In the genomic region with DNA sequence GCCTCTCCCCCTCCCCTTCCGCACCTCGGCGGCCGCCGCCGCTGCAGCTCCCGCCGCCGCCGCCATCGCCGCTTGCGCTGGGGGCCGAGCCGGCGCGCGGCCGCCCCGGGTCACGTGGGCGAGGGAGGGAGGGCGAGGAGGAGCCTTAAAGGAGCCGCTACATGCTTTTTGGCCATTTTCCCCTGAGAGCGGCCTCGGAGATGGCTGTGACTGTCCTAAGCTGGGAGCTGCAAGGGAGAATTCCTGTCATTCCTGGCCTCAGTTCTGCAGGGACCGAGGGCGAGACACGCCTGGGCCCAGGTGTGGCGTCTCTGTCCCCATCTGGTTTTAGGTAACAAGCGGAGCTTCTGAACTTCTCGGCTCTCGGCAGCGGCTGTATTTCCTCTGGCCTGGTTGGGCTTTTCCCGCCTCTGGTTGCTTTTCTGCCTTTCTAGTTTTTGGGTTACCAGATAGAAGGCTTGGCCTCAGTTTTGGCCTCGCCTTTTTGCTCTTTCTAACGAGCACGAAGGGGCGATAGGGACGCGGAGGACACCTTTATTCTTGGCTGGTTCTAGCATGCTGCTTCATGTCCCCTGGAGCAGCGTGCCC, we compare ENCODE assay signal across 1 cellular context.
TF ChIP-seq lines count a peak whose summit lies in the region.

A gene (minus strand): TSS at position 87 of the 588 bp plus-strand sequence. CDS start 21 bp downstream, at position 66.

TF ChIP-seq in SK-N-SH, 30 proteins besides CTCF, POLR2A, EP300 and RAD21 (continued from another document):
- TF ChIP-seq, protein P1, sequence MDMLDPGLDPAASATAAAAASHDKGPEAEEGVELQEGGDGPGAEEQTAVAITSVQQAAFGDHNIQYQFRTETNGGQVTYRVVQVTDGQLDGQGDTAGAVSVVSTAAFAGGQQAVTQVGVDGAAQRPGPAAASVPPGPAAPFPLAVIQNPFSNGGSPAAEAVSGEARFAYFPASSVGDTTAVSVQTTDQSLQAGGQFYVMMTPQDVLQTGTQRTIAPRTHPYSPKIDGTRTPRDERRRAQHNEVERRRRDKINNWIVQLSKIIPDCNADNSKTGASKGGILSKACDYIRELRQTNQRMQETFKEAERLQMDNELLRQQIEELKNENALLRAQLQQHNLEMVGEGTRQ (IDR thresholded peaks at IDR 0.05; ENCODE audit: borderline replicate concordance, low read depth, low read length) = peak; percentile 82
- TF ChIP-seq GABPA (IDR thresholded peaks at IDR 0.05; ENCODE audit: low read depth) = 0 out of 2 replicates have a peak, but pooled peaks have one; percentile 20
- TF ChIP-seq TAF1 (IDR thresholded peaks at IDR 0.05; ENCODE audit: borderline replicate concordance, low read depth, low read length) = 0 out of 2 replicates have a peak, but pooled peaks have one; percentile 51
TF ChIP-seq in SK-N-SH: peak in this region for 9.
